Comparison of ENCODE assay signal across 11 cellular contexts in genomic region chr9:114027159-114027895, GRCh38. TPM values are rescaled to one million over a fixed set of nuclear protein-coding genes. Genes with fewer than 3 reads are reported as not detected.
"Had no signal": no experiment of that assay in that cellular context is flagged by ENCODE, and none has a peak within 500 bp of the region (broad histone marks: within the 10 kb centered on the region; RNA-seq: fewer than 3 reads in every experiment).

No MANE protein-coding gene starts in this region.

- H3K27ac ChIP-seq: dorsolateral prefrontal cortex, pancreas, skin epidermis, tibial artery had no signal

- H3K4me3 ChIP-seq: dorsolateral prefrontal cortex, pancreas, skin epidermis, tibial artery had no signal

- ATAC-seq: left ventricle myocardium superior, pancreas had no signal

- H3K9me3 ChIP-seq: pancreas had no signal

- H3K27me3 ChIP-seq: dorsolateral prefrontal cortex, pancreas, tibial artery had no signal

- H3K27ac Mint-ChIP-seq: activated CD4-positive, alpha-beta memory T cell treated with anti-CD3 and anti-CD28 coated beads, Interleukin-2, amount 10 ng/mL, durations not matched to agents 7 days and 5 days; activated naive CD4-positive, alpha-beta T cell treated with anti-CD3 and anti-CD28 coated beads, Interleukin-2, amount 50 U/mL, for 24 hours had no signal

- H3K4me1 ChIP-seq: pancreas had no signal

- H3K4me3 Mint-ChIP-seq: activated CD4-positive, alpha-beta memory T cell treated with anti-CD3 and anti-CD28 coated beads, Interleukin-2, amount 10 ng/mL, durations not matched to agents 7 days and 5 days; activated naive CD4-positive, alpha-beta T cell treated with anti-CD3 and anti-CD28 coated beads, Interleukin-2, amount 50 U/mL, for 24 hours had no signal

- H3K4me1 Mint-ChIP-seq: activated CD4-positive, alpha-beta memory T cell treated with anti-CD3 and anti-CD28 coated beads, Interleukin-2, amount 10 ng/mL, durations not matched to agents 7 days and 5 days; activated naive CD4-positive, alpha-beta T cell treated with anti-CD3 and anti-CD28 coated beads, Interleukin-2, amount 50 U/mL, for 24 hours had no signal

- DNase-seq: activated CD4-positive, alpha-beta memory T cell treated with anti-CD3 and anti-CD28 coated beads, Interleukin-2, amount 10 ng/mL, durations not matched to agents 7 days and 5 days; foreskin melanocyte; left ventricle myocardium superior; mesenchymal stem cell had no signal

RNA-seq across cellular contexts. Expression of gene AMBP, which starts 50.8 kb away (rescaled TPM):
- total RNA-seq: activated CD4-positive, alpha-beta memory T cell treated with anti-CD3 and anti-CD28 coated beads, Interleukin-2, amount 10 ng/mL, durations not matched to agents 7 days and 5 days; cerebellum; left ventricle myocardium superior; SK-MEL-5 had no signal
